Comparison of ENCODE assay signal across 1 cellular context in the genomic region with DNA sequence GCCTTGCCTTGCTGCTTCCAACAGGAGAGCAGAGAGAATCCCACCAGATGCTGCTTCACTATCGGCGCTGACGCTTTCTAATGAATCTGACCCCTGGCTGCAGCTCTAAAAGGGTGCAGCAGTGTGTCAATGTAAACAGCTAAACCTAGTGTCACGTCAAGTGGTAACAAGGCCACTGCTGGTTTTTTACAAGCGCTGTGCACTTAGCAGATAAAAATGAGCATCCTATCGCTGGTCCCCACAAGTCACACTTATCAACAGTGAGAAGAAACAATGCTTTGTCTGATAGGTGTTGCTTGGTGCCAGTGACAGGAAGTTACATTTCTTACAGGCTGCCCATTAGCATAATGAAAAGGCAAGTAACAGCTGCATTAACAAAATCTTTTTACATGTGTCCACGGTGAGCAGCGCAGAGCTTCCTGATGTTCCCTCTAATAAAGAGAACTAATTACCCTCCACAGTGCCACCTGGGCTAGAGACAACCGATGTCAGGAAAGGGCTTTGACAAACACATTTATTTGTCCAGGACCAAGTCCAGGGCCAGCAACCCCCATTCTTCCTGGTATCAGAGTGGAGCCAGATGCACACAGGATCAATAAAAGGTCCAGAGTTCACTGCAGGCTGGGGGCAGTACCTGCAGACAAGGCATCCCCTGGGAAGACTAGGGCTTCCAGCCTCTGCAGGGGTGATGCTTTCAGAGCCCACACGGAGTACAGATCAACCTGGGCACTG.
A peak's percentile ranks its signal among the peaks of the same experiment; 100 is the strongest.
TF ChIP-seq lines count a peak whose summit lies in the region.

No MANE protein-coding gene starts in this region.

TF ChIP-seq in HepG2, 621 proteins besides CTCF, POLR2A, EP300 and RAD21 (continued from another document and continues in another):
- TF ChIP-seq, protein P1, sequence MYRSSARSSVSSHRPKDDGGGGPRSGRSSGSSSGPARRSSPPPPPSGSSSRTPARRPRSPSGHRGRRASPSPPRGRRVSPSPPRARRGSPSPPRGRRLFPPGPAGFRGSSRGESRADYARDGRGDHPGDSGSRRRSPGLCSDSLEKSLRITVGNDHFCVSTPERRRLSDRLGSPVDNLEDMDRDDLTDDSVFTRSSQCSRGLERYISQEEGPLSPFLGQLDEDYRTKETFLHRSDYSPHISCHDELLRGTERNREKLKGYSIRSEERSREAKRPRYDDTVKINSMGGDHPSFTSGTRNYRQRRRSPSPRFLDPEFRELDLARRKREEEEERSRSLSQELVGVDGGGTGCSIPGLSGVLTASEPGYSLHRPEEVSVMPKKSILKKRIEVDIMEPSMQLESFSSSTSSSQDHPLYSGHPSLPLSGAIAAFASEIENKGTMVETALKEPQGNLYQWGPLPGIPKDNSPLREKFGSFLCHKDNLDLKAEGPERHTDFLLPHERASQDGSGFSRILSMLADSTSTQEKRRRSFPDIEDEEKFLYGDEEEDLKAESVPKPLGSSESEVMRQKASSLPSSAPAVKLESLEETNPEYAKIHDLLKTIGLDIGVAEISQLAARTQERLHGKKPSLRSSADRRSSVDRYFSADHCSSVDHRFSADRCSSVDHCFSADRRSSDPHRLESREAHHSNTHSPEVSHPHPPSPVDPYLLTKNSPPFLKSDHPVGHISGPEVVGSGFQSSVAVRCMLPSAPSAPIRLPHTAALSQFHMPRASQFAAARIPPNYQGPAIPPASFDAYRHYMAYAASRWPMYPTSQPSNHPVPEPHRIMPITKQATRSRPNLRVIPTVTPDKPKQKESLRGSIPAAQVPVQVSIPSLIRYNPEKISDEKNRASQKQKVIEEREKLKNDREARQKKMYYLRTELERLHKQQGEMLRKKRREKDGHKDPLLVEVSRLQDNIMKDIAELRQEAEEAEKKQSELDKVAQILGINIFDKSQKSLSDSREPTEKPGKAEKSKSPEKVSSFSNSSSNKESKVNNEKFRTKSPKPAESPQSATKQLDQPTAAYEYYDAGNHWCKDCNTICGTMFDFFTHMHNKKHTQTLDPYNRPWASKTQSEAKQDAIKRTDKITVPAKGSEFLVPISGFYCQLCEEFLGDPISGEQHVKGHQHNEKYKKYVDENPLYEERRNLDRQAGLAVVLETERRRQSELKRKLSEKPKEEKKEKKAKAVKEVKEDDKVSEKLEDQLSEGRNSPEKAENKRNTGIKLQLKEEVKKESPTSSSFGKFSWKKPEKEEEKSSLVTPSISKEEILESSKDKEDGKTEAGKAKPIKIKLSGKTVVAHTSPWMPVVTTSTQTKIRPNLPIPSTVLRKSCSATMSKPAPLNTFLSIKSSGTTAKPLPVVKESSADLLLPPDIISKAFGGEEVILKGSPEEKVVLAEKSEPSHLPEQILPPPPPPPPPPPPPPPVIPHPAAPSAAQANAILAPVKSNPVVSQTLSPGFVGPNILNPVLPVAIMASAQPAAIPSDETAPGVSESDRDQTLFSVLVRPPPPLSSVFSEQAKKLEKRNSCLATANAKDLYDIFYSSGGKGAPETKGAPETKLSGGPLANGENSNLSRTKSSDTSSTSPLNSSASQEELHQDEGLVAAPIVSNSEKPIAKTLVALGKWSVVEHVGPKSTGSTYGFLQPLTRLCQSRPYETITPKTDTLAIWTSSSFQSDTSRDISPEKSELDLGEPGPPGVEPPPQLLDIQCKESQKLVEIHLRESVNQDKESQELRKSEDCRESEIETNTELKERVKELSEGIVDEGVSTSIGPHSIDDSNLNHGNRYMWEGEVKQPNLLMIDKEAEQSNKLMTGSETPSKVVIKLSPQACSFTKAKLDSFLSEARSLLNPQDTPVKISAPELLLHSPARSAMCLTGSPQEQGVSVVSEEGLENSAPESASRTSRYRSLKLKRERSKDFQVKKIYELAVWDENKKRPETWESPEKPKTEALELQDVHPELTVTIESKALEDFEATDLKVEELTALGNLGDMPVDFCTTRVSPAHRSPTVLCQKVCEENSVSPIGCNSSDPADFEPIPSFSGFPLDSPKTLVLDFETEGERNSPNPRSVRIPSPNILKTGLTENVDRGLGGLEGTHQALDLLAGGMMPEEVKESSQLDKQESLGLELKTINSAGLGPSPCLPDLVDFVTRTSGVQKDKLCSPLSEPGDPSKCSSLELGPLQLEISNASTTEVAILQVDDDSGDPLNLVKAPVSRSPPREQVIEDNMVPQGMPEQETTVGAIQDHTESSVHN (CRISPR knock-in tag; IDR thresholded peaks at IDR 0.05) = peak; percentile 87; the same call in 1 of the 2 replicates
- TF ChIP-seq TAF15 (IDR thresholded peaks at IDR 0.05; ENCODE audit: low read depth, low read length, poor library complexity, severe bottlenecking) (no peak), ATF4 (CRISPR knock-in tag; IDR thresholded peaks at IDR 0.05) (peak in 1 of 2 experiments; percentile 83; a peak in 2 of 4 replicates), ZNF282 (IDR thresholded peaks at IDR 0.05; ENCODE audit: partially characterized antibody) (no peak), PRPF4 (IDR thresholded peaks at IDR 0.05; ENCODE audit: low read depth, low read length, poor library complexity, severe bottlenecking) (no peak), ZNF292 (CRISPR knock-in tag; IDR thresholded peaks at IDR 0.05; ENCODE audit: borderline replicate concordance, low read depth) (peak; percentile 97; the same call in 1 of the 2 replicates), CENPT (CRISPR knock-in tag; IDR thresholded peaks at IDR 0.05; ENCODE audit: low read depth) (no peak), NFKB2 (CRISPR knock-in tag; IDR thresholded peaks at IDR 0.05; ENCODE audit: borderline replicate concordance) (peak; percentile 49; the same call in 1 of the 2 replicates), ZBTB34 (CRISPR knock-in tag; IDR thresholded peaks at IDR 0.05) (peak; percentile 94; the same call in 1 of the 2 replicates)
- TF ChIP-seq, protein P2, sequence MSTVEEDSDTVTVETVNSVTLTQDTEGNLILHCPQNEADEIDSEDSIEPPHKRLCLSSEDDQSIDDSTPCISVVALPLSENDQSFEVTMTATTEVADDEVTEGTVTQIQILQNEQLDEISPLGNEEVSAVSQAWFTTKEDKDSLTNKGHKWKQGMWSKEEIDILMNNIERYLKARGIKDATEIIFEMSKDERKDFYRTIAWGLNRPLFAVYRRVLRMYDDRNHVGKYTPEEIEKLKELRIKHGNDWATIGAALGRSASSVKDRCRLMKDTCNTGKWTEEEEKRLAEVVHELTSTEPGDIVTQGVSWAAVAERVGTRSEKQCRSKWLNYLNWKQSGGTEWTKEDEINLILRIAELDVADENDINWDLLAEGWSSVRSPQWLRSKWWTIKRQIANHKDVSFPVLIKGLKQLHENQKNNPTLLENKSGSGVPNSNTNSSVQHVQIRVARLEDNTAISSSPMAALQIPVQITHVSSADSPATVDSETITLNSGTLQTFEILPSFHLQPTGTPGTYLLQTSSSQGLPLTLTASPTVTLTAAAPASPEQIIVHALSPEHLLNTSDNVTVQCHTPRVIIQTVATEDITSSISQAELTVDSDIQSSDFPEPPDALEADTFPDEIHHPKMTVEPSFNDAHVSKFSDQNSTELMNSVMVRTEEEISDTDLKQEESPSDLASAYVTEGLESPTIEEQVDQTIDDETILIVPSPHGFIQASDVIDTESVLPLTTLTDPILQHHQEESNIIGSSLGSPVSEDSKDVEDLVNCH (CRISPR knock-in tag; IDR thresholded peaks at IDR 0.05) = 0 out of 2 replicates have a peak, but pooled peaks have one; percentile 48
- TF ChIP-seq, protein P3, sequence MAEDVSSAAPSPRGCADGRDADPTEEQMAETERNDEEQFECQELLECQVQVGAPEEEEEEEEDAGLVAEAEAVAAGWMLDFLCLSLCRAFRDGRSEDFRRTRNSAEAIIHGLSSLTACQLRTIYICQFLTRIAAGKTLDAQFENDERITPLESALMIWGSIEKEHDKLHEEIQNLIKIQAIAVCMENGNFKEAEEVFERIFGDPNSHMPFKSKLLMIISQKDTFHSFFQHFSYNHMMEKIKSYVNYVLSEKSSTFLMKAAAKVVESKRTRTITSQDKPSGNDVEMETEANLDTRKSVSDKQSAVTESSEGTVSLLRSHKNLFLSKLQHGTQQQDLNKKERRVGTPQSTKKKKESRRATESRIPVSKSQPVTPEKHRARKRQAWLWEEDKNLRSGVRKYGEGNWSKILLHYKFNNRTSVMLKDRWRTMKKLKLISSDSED (CRISPR knock-in tag; IDR thresholded peaks at IDR 0.05) = no peak
- TF ChIP-seq, protein P4, sequence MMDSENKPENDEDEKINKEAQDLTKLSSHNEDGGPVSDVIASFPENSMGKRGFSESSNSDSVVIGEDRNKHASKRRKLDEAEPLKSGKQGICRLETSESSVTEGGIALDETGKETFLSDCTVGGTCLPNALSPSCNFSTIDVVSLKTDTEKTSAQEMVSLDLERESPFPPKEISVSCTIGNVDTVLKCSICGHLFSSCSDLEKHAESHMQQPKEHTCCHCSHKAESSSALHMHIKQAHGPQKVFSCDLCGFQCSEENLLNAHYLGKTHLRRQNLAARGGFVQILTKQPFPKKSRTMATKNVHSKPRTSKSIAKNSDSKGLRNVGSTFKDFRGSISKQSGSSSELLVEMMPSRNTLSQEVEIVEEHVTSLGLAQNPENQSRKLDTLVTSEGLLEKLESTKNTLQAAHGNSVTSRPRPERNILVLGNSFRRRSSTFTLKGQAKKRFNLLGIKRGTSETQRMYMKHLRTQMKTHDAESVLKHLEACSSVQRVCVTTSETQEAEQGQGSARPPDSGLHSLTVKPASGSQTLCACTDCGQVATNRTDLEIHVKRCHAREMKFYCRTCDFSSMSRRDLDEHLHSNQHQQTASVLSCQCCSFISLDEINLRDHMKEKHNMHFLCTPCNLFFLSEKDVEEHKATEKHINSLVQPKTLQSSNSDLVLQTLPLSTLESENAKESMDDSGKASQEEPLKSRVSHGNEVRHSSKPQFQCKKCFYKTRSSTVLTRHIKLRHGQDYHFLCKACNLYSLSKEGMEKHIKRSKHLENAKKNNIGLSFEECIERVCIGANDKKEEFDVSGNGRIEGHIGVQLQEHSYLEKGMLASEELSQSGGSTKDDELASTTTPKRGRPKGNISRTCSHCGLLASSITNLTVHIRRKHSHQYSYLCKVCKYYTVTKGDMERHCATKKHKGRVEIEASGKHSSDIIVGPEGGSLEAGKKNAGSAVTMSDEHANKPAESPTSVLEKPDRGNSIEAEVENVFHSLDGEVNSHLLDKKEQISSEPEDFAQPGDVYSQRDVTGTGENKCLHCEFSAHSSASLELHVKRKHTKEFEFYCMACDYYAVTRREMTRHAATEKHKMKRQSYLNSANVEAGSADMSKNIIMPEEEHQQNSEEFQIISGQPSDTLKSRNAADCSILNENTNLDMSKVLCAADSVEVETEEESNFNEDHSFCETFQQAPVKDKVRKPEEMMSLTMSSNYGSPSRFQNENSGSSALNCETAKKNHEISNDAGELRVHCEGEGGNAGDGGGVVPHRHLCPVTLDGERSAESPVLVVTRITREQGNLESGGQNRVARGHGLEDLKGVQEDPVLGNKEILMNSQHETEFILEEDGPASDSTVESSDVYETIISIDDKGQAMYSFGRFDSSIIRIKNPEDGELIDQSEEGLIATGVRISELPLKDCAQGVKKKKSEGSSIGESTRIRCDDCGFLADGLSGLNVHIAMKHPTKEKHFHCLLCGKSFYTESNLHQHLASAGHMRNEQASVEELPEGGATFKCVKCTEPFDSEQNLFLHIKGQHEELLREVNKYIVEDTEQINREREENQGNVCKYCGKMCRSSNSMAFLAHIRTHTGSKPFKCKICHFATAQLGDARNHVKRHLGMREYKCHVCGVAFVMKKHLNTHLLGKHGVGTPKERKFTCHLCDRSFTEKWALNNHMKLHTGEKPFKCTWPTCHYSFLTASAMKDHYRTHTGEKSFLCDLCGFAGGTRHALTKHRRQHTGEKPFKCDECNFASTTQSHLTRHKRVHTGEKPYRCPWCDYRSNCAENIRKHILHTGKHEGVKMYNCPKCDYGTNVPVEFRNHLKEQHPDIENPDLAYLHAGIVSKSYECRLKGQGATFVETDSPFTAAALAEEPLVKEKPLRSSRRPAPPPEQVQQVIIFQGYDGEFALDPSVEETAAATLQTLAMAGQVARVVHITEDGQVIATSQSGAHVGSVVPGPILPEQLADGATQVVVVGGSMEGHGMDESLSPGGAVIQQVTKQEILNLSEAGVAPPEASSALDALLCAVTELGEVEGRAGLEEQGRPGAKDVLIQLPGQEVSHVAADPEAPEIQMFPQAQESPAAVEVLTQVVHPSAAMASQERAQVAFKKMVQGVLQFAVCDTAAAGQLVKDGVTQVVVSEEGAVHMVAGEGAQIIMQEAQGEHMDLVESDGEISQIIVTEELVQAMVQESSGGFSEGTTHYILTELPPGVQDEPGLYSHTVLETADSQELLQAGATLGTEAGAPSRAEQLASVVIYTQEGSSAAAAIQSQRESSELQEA (CRISPR knock-in tag; IDR thresholded peaks at IDR 0.05; ENCODE audit: not compliant biosample characterization) = no peak
